In genomic region chr12:9647825-9648700, GRCh38 we compare ENCODE assay signal across 8 cellular contexts. TPM values are rescaled to one million over a fixed set of nuclear protein-coding genes. Genes with fewer than 3 reads are reported as not detected.
DNase-seq lines count a peak whose midpoint lies in the region; ATAC-seq and TF ChIP-seq lines count a peak whose summit lies in the region.

No MANE protein-coding gene starts in this region.

- H3K27ac ChIP-seq in RWPE2 (ENCODE audit: poor library complexity, severe bottlenecking) = peak overlapping the region; percentile 80
- peak overlapping the region; percentile 63 for H3K27ac ChIP-seq in neural progenitor cell

- peaks cover 20% of the 10 kb centered on the region for H3F3A ChIP-seq in neural progenitor cell (ENCODE audit: low read depth)

- H3K27me3 Mint-ChIP-seq in IgD-negative memory B cell (no peaks in the 10 kb centered on the region), neural progenitor cell (ENCODE audit: insufficient read depth, low read depth) (no peaks in the 10 kb centered on the region)

- no peaks in the 10 kb centered on the region for H3K9me3 ChIP-seq in RWPE2 (ENCODE audit: severe bottlenecking)
- no peaks in the 10 kb centered on the region for H3K9me3 ChIP-seq in neural progenitor cell (ENCODE audit: low read depth)

- H3K4me1 Mint-ChIP-seq in IgD-negative memory B cell = peaks cover 31 to 46% (median 41%) of the 10 kb centered on the region in 3 donors
- H3K4me1 Mint-ChIP-seq in neural progenitor cell = peaks cover 30% of the 10 kb centered on the region

- H3K27ac Mint-ChIP-seq in IgD-negative memory B cell (peak overlapping the region; percentile 86 to 99 (median 99)), neural progenitor cell (peak overlapping the region; percentile 95)

- H3K4me3 ChIP-seq in RWPE2 (ENCODE audit: severe bottlenecking) (peak overlapping the region; percentile 39), foreskin fibroblast (ENCODE audit: low read depth in 1 of 2, low read length in 2 of 2) (peak overlapping the region; percentile 74 to 78), neural progenitor cell (peak overlapping the region; percentile 64)

- ATAC-seq in GM21619 (IDR thresholded peaks at IDR 0.05; ENCODE audit: unreplicated experiment) (peak; percentile 64), RWPE2 (ENCODE audit: low read depth) (peak; percentile 75)

- H3K4me1 ChIP-seq in RWPE2 (ENCODE audit: insufficient read depth, poor library complexity, severe bottlenecking) = peaks cover 15% of the 10 kb centered on the region
- H3K4me1 ChIP-seq in neural progenitor cell = peaks cover 11% of the 10 kb centered on the region

- H3K9me3 Mint-ChIP-seq in IgD-negative memory B cell (peaks cover 0 to 4% (median 3%) of the 10 kb centered on the region in 3 donors), neural progenitor cell (peaks cover 2% of the 10 kb centered on the region)

- H3K4me2 ChIP-seq in neural progenitor cell = peak overlapping the region; percentile 79

- peak overlapping the region; percentile 77 for H2AFZ ChIP-seq in neural progenitor cell (replicated peaks)

- no peaks in the 10 kb centered on the region for H4K20me1 ChIP-seq in neural progenitor cell (ENCODE audit: low read depth)

- no peaks in the 10 kb centered on the region; the same call in 1 of the 2 replicates for H3K36me3 ChIP-seq in RWPE2 (ENCODE audit: low read depth)
- no peaks in the 10 kb centered on the region for H3K36me3 ChIP-seq in neural progenitor cell

- no peaks in the 10 kb centered on the region for H3K27me3 ChIP-seq in RWPE2 (ENCODE audit: insufficient read depth, poor library complexity, severe bottlenecking)
- no peaks in the 10 kb centered on the region for H3K27me3 ChIP-seq in neural progenitor cell

- H3K36me3 Mint-ChIP-seq in IgD-negative memory B cell (peaks cover 1% of the 10 kb centered on the region), neural progenitor cell (peaks cover 14% of the 10 kb centered on the region)

- peaks cover 40% of the 10 kb centered on the region for H3K79me2 ChIP-seq in neural progenitor cell (ENCODE audit: low read depth)

- DNase-seq in DMS79 treated with DMSO at 0.1 percent for 48 hours (lab: John Stamatoyannopoulos, UW) (peak; percentile 83), RWPE2 (ENCODE audit: low spot score) (peak; percentile 45), foreskin fibroblast (peak; percentile 80 to 92), neural progenitor cell (ENCODE audit: low spot score) (peak; percentile 84), stromal cell of bone marrow (ENCODE audit: low read depth) (peak; percentile 54)
- DNase-seq in activated effector memory CD4-positive, alpha-beta T cell treated with Interleukin-2 at 50 U/mL for 16 hours = peak; percentile 88

- H3K9ac ChIP-seq in neural progenitor cell = peak overlapping the region; percentile 22

- no peak for TF ChIP-seq CTCF in RWPE2 (IDR thresholded peaks at IDR 0.05; ENCODE audit: poor library complexity, severe bottlenecking)
- no peak for TF ChIP-seq CTCF in foreskin fibroblast (IDR thresholded peaks at IDR 0.05; ENCODE audit: low read depth, low read length)
- TF ChIP-seq CTCF in neural progenitor cell (IDR thresholded peaks at IDR 0.05) = no peak

- H3K4me3 Mint-ChIP-seq in IgD-negative memory B cell (peak overlapping the region; percentile 95 to 100 (median 99)), neural progenitor cell (peak overlapping the region; percentile 92)

RNA-seq across cellular contexts. Expression of gene CLEC2D, which starts 21.4 kb away (rescaled TPM):
- 102 TPM for polyA plus RNA-seq in IgD-negative memory B cell
- 10.3 and 18.7 TPM in 2 replicates for total RNA-seq in neural progenitor cell (ENCODE audit: low replicate concordance)

RNA-seq across cellular contexts. Expression of gene KLRB1, which starts 40.3 kb away (rescaled TPM):
- 5.7 TPM for polyA plus RNA-seq in IgD-negative memory B cell
- total RNA-seq in neural progenitor cell (ENCODE audit: low replicate concordance) = not detected in 2 replicates

Comparison
In these comparisons a context has a peak if more than half of its experiments do, and no peak if none do; other contexts are left out.
1. Peak in every context shown above with its lines: DNase-seq, ATAC-seq, H3K4me3 ChIP-seq and H3K27ac ChIP-seq.